Comparison of ENCODE assay signal across 14 cellular contexts in the genomic region with DNA sequence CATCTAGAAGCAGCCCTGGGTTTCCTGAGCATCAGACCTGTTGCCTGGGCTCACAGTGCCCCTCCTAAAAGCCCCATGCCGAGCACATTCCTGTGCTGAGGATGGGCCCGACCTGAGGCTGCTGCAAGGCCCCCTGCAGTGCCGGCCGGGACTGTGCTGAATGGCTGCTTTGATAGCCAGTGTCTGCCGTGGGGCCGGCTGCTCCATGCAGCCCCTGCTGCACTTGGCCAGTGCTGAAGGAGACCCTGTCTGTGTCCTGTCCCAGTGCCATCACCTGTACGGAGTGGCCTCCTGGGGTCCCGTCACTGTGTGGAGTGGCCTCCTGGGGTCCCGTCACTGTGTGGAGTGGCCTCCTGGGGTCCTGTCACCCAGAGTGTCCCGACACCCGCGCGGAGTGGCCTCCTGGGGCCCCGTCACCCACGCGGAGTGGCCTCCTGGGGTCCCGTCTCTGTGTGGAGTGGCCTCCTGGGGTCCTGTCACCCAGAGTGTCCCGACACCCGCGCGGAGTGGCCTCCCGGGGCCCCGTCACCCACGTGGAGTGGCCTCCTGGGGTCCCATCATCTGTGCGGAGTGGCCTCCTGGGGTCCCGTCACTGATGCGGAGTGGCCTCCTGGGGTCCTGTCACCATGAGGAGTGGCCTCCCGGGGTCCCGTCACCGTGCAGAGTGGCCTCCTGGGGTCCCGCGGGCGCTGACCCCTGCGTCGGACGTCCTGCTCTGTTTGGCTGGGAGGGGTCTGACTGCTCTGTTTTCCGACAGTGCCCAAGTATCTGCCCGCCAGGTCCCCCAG. TPM values are rescaled to one million over a fixed set of nuclear protein-coding genes. Genes with fewer than 3 reads are reported as not detected.
DNase-seq lines count a peak whose midpoint lies in the region; ATAC-seq and TF ChIP-seq lines count a peak whose summit lies in the region.
"Had no signal": no experiment of that assay in that cellular context is flagged by ENCODE, and none has a peak within 500 bp of the region (broad histone marks: within the 10 kb centered on the region; RNA-seq: fewer than 3 reads in every experiment).

No MANE protein-coding gene starts in this region.

- no peaks in the 10 kb centered on the region for H3K9me3 ChIP-seq in PC-9 (ENCODE audit: insufficient read depth, low read depth)
- H3K9me3 ChIP-seq: gastroesophageal sphincter had no signal

- intact Hi-C loops in PC-9 (cut with micrococcal nuclease; ENCODE audit: unreplicated experiment) = loop anchor here (2.0 kb wide), 2 partner anchors 49 to 77 kb away; no protein-coding TSS in a partner anchor

- H3K27ac ChIP-seq in ACC112 (ENCODE audit: low read depth, low read length) (no peak overlapping the region), PC-9 (no peak overlapping the region)

- CTCF ChIA-PET in PC-9 (lab: Charles Lee) = interaction anchor here (0.6 to 1.3 kb wide), 3 partner anchors 49 to 346 kb away, joined by 3 to 10 read pairs (median 3); no protein-coding TSS in a partner anchor

- H3K36me3 ChIP-seq in ACC112 (ENCODE audit: insufficient read depth, low read length) (no peaks in the 10 kb centered on the region), H7 (replicated peaks; ENCODE audit: control insufficient read depth, insufficient read depth, low read length) (no peaks in the 10 kb centered on the region; the same call in none of the 2 replicates), PC-9 (ENCODE audit: low read depth) (no peaks in the 10 kb centered on the region)
- H3K36me3 ChIP-seq: gastroesophageal sphincter had no signal

- H3K4me3 ChIP-seq in ACC112 (ENCODE audit: low read depth, low read length) = peak overlapping the region; percentile 69
- no peak overlapping the region for H3K4me3 ChIP-seq in H7 (ENCODE audit: insufficient read depth, low read depth, low read length)
- H3K4me3 ChIP-seq in PC-9 = peak overlapping the region; percentile 57; the same call in 1 of the 2 replicates
- H3K4me3 ChIP-seq: gastroesophageal sphincter had no signal

- TF ChIP-seq CTCF in PC-9 (conservative IDR thresholded peaks at IDR 0.05) = no peak

- H4K20me1 ChIP-seq in PC-9 (ENCODE audit: insufficient read depth) = no peaks in the 10 kb centered on the region

- POLR2A ChIA-PET in PC-9 (lab: Charles Lee; ENCODE audit: unreplicated experiment) = no interaction called here

- BruUV-seq in PC-9 (replicated peaks; lab: Mats Ljungman, UMichigan) = no TSS peak

- H3K9me2 ChIP-seq in PC-9 (ENCODE audit: insufficient read depth) = no peaks in the 10 kb centered on the region

- no peaks in the 10 kb centered on the region for H3K27me3 ChIP-seq in ACC112 (ENCODE audit: insufficient read depth, low read length)
- no peaks in the 10 kb centered on the region for H3K27me3 ChIP-seq in H7 (ENCODE audit: control insufficient read depth, insufficient read depth, low read length)
- no peaks in the 10 kb centered on the region for H3K27me3 ChIP-seq in PC-9 (ENCODE audit: insufficient read depth, low read depth)

- H3K4me1 ChIP-seq in ACC112 (ENCODE audit: control insufficient read depth, insufficient read depth, low read length, unreplicated experiment) = peaks cover 24% of the 10 kb centered on the region
- H3K4me1 ChIP-seq in PC-9 (replicated peaks; ENCODE audit: insufficient read depth) = peaks cover 27% of the 10 kb centered on the region

- H3K79me2 ChIP-seq in ACC112 (ENCODE audit: control insufficient read depth, insufficient read depth, low read length, unreplicated experiment) = no peaks in the 10 kb centered on the region
- H3K79me2 ChIP-seq in PC-9 (ENCODE audit: low read depth) = no peaks in the 10 kb centered on the region

- DNase-seq in H7 = peak; percentile 95
- no peak for DNase-seq in PC-9
- peak; percentile 81 for DNase-seq in islet precursor cell
- DNase-seq in NCI-H2107 (lab: John Stamatoyannopoulos, UW) = no peak
- no peak for DNase-seq in activated naive CD4-positive, alpha-beta T cell treated with Interleukin-2 at 50 U/mL for 16 hours
- DNase-seq: cortex of kidney; left ventricle myocardium superior; stimulated activated CD4-positive, alpha-beta T cell treated with anti-CD3 and anti-CD28 coated beads, Interleukin-4, amount 100 ng/mL, for 1 hour had no signal

- peaks cover 27% of the 10 kb centered on the region; the same call in 1 of the 2 replicates for H3F3A ChIP-seq in PC-9 (ENCODE audit: insufficient read depth, low read depth)

- H2AFZ ChIP-seq in ACC112 (ENCODE audit: low read length, unreplicated experiment) (no peak overlapping the region), PC-9 (no peak overlapping the region)

- ATAC-seq in HG03196 (IDR thresholded peaks at IDR 0.05; ENCODE audit: unreplicated experiment) (no peak), HG03442 (IDR thresholded peaks at IDR 0.05; ENCODE audit: unreplicated experiment) (no peak)

- peak overlapping the region; percentile 94 for H3K4me2 ChIP-seq in PC-9

RNA-seq across cellular contexts. Expression of gene COL9A3, which starts 7.0 kb away (rescaled TPM):
- 131 and 139 TPM in 2 replicates for total RNA-seq in H7 (2014; rRNA removed; shearing (Covaris generic))
- 8.3 and 8.5 TPM in 2 replicates for total RNA-seq in PC-9 (2021)
- total RNA-seq: activated CD4-positive, alpha-beta T cell treated with anti-CD3 and anti-CD28 coated beads, Interleukin-2, amount 10 ng/mL, durations not matched to agents 7 days and 5 days; activated naive CD4-positive, alpha-beta T cell treated with anti-CD3 and anti-CD28 coated beads for 36 hours had no signal

RNA-seq across cellular contexts. Expression of gene OGFR, which starts 19.2 kb away (rescaled TPM):
- total RNA-seq in H7 (2014; rRNA removed; shearing (Covaris generic)) = 50.1 and 57.1 TPM in 2 replicates
- total RNA-seq in PC-9 (2021) = 57.4 and 65.0 TPM in 2 replicates

RNA-seq across cellular contexts. Expression of gene MRGBP, which starts 27.6 kb away (rescaled TPM):
- 28.3 and 28.5 TPM in 2 replicates for total RNA-seq in H7 (2014; rRNA removed; shearing (Covaris generic))
- total RNA-seq in PC-9 (2021) = 27.8 and 30.2 TPM in 2 replicates

RNA-seq across cellular contexts. Expression of gene TCFL5, which starts 37.7 kb away (rescaled TPM):
- 25.7 and 36.8 TPM in 2 replicates for total RNA-seq in H7 (2014; rRNA removed; shearing (Covaris generic))
- 29.3 and 35.4 TPM in 2 replicates for total RNA-seq in PC-9 (2021)

Comparison
In these comparisons a context has a peak if more than half of its experiments do, and no peak if none do; other contexts are left out.
1. DNase-seq: peak in H7 (single experiment) and islet precursor cell (single experiment); none in PC-9 (0 of 2), NCI-H2107 (single experiment) and activated naive CD4-positive, alpha-beta T cell treated with Interleukin-2 at 50 U/mL for 16 hours (single experiment).
2. RNA of gene COL9A3, which starts 7.0 kb away (total RNA-seq): 131 to 139 TPM in H7; 8.3 to 8.5 TPM in PC-9; every median in the first group is over 10 times any median in the second.